In the genomic region with DNA sequence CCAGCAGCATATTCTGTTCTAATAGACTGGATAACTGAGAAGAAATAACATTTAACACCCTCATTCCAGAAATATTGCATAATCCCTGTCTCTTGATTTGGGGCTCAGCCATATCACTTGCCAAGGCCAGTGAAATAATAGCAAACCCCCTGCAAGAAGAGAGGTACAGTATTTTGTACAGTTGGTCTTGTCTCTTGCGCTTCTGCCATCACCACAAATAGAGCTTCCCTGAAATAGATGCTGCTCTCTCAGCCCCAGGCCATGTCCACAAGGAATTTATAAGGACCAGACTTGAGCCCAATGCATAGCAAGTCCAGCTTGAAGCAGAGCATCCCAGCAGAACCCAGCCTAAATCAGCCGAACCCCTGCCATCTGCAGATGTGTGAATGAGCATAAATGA, we compare ENCODE assay signal across 22 cellular contexts.
"Had no signal": no experiment of that assay in that cellular context is flagged by ENCODE, and none has a peak within 500 bp of the region (broad histone marks: within the 10 kb centered on the region; RNA-seq: fewer than 3 reads in every experiment).

No MANE protein-coding gene starts in this region.

- H3K27me3 ChIP-seq: dorsolateral prefrontal cortex, esophagus muscularis mucosa, foreskin keratinocyte, gastroesophageal sphincter, heart left ventricle, hepatocyte had no signal

- H3K9me3 ChIP-seq: esophagus muscularis mucosa, gastroesophageal sphincter, lower lobe of right lung, mucosa of descending colon had no signal

- H2AFZ ChIP-seq: hepatocyte had no signal

- ATAC-seq: foreskin keratinocyte, gastroesophageal sphincter, left colon, left lobe of liver, lower lobe of right lung, mucosa of descending colon had no signal

- H3K36me3 ChIP-seq: esophagus muscularis mucosa, gastroesophageal sphincter, heart left ventricle, left ventricle myocardium inferior, lower lobe of right lung had no signal

- H3K4me2 ChIP-seq: hepatocyte had no signal

- H3K27ac ChIP-seq: coronary artery, dorsolateral prefrontal cortex, esophagus muscularis mucosa, foreskin keratinocyte, gastroesophageal sphincter, heart left ventricle, hepatocyte, left ventricle myocardium inferior, lower lobe of right lung had no signal

- H3K4me3 ChIP-seq: coronary artery, dorsolateral prefrontal cortex, esophagus muscularis mucosa, gastroesophageal sphincter, heart left ventricle, hepatocyte, left ventricle myocardium inferior, lower lobe of right lung, mucosa of descending colon had no signal

- DNase-seq: dermis blood vessel endothelial cell; dorsolateral prefrontal cortex; effector CD4-positive, alpha-beta T cell; effector memory CD4-positive, alpha-beta T cell; foreskin keratinocyte; heart left ventricle; hypothalamus; immature natural killer cell; islet precursor cell; kidney; kidney glomerular epithelial cell; left colon; left ventricle myocardium inferior; lower lobe of right lung; mesenchymal stem cell; mucosa of descending colon; naive B cell had no signal

- H3K4me1 ChIP-seq: esophagus muscularis mucosa, foreskin keratinocyte, gastroesophageal sphincter, lower lobe of right lung had no signal

- H3K79me2 ChIP-seq: hepatocyte had no signal
